ENCODE assay signal across 9 cellular contexts in the genomic region with DNA sequence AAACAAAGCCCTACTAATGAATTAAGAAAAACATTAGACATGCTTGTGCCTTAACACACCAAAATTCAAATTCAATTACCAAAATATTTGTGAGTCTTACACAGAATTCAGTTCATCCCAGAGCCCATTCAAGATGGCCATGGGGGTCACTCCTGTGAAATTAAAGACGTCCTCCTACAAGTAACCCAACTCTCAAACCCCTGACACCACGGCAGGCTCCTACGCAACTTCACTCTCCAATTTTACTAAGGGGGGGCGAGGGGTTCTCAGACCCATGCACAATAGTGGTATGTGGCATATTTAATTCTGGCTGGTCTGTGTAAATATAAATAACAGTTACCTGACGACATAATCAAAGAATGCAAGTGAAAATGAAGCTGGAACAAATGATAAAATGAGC. TPM values are rescaled to one million over a fixed set of nuclear protein-coding genes. Genes with fewer than 3 reads are reported as not detected.
A peak's percentile ranks its signal among the peaks of the same experiment; 100 is the strongest.
DNase-seq lines count a peak whose midpoint lies in the region; ATAC-seq and TF ChIP-seq lines count a peak whose summit lies in the region.
"Had no signal": no experiment of that assay in that cellular context is flagged by ENCODE, and none has a peak within 500 bp of the region (broad histone marks: within the 10 kb centered on the region; RNA-seq: fewer than 3 reads in every experiment).

No MANE protein-coding gene starts in this region.

- H4K20me1 ChIP-seq in hepatocyte (ENCODE audit: insufficient read depth, poor library complexity, severe bottlenecking), result peaks cover 56% of the 10 kb centered on the region

- POLR2A ChIA-PET in activated CD4-positive, alpha-beta T cell treated with anti-CD3 and anti-CD28 coated beads for 36 hours (lab: Charles Lee), result no interaction called here

- ATAC-seq in activated CD4-positive, alpha-beta T cell treated with anti-CD3 and anti-CD28 coated beads for 36 hours, result no peak
- no peak for ATAC-seq in stimulated activated naive B cell treated with anti-CD40 and anti-IgM and Interleukin-4, amounts not matched to agents 10 μg/mL and 1 μg/mL and 100 μg/mL, for 72 hours (replicated peaks)
- no peak for ATAC-seq in GM21529 (IDR thresholded peaks at IDR 0.05; ENCODE audit: unreplicated experiment)
- ATAC-seq in HG02763 (IDR thresholded peaks at IDR 0.05; ENCODE audit: unreplicated experiment), result no peak

- peaks cover 32% of the 10 kb centered on the region for H3K4me1 ChIP-seq in hepatocyte (ENCODE audit: insufficient read depth)

- H3K79me2 ChIP-seq in hepatocyte, result peaks cover 65% of the 10 kb centered on the region

- no peak for DNase-seq in activated CD4-positive, alpha-beta T cell treated with anti-CD3 and anti-CD28 coated beads for 36 hours
- no peak for DNase-seq in activated CD4-positive, alpha-beta T cell treated with anti-CD3 and anti-CD28 coated beads, Interleukin-2, amount 50 U/mL, for 48 hours
- no peak for DNase-seq in hepatocyte (ENCODE audit: low spot score)
- DNase-seq in stimulated activated naive B cell treated with anti-CD40 and anti-IgM and Interleukin-4, amounts not matched to agents 10 μg/mL and 1 μg/mL and 100 μg/mL, for 72 hours, result no peak
- DNase-seq in NCI-H1048 (lab: John Stamatoyannopoulos, UW), result no peak
- DNase-seq: MV-4-11 had no signal

- H3K36me3 Mint-ChIP-seq in activated CD4-positive, alpha-beta T cell treated with anti-CD3 and anti-CD28 coated beads for 36 hours (ENCODE audit: low read depth), result no peaks in the 10 kb centered on the region
- peaks cover 12 to 16% of the 10 kb centered on the region in 2 donors for H3K36me3 Mint-ChIP-seq in stimulated activated naive B cell treated with anti-CD40 and anti-IgM and Interleukin-4, amounts not matched to agents 10 μg/mL and 1 μg/mL and 100 μg/mL, for 72 hours

- no peak overlapping the region for H2AFZ ChIP-seq in hepatocyte

- H3K9me2 ChIP-seq in hepatocyte (replicated peaks; ENCODE audit: insufficient read depth), result no peaks in the 10 kb centered on the region

- peaks cover 28% of the 10 kb centered on the region for H3K27me3 Mint-ChIP-seq in activated CD4-positive, alpha-beta T cell treated with anti-CD3 and anti-CD28 coated beads for 36 hours
- H3K27me3 Mint-ChIP-seq in stimulated activated naive B cell treated with anti-CD40 and anti-IgM and Interleukin-4, amounts not matched to agents 10 μg/mL and 1 μg/mL and 100 μg/mL, for 72 hours, result no peaks in the 10 kb centered on the region

- H3K4me1 Mint-ChIP-seq in activated CD4-positive, alpha-beta T cell treated with anti-CD3 and anti-CD28 coated beads for 36 hours, result peaks cover 36% of the 10 kb centered on the region
- H3K4me1 Mint-ChIP-seq in stimulated activated naive B cell treated with anti-CD40 and anti-IgM and Interleukin-4, amounts not matched to agents 10 μg/mL and 1 μg/mL and 100 μg/mL, for 72 hours, result peaks cover 34 to 75% of the 10 kb centered on the region in 2 donors

- peak overlapping the region; percentile 81 for H3K4me3 Mint-ChIP-seq in activated CD4-positive, alpha-beta T cell treated with anti-CD3 and anti-CD28 coated beads for 36 hours
- H3K4me3 Mint-ChIP-seq in stimulated activated naive B cell treated with anti-CD40 and anti-IgM and Interleukin-4, amounts not matched to agents 10 μg/mL and 1 μg/mL and 100 μg/mL, for 72 hours, result peak overlapping the region; percentile 85 to 92

- H3K9me3 Mint-ChIP-seq in activated CD4-positive, alpha-beta T cell treated with anti-CD3 and anti-CD28 coated beads for 36 hours (ENCODE audit: low read depth), result no peaks in the 10 kb centered on the region
- H3K9me3 Mint-ChIP-seq in stimulated activated naive B cell treated with anti-CD40 and anti-IgM and Interleukin-4, amounts not matched to agents 10 μg/mL and 1 μg/mL and 100 μg/mL, for 72 hours, result no peaks in the 10 kb centered on the region

- H3K27ac Mint-ChIP-seq in activated CD4-positive, alpha-beta T cell treated with anti-CD3 and anti-CD28 coated beads for 36 hours, result no peak overlapping the region
- H3K27ac Mint-ChIP-seq in stimulated activated naive B cell treated with anti-CD40 and anti-IgM and Interleukin-4, amounts not matched to agents 10 μg/mL and 1 μg/mL and 100 μg/mL, for 72 hours, result no peak overlapping the region

- intact Hi-C loops in activated CD4-positive, alpha-beta T cell treated with anti-CD3 and anti-CD28 coated beads for 36 hours (cut with DNase I, micrococcal nuclease), result loop anchor here (5.0 to 10.0 kb wide), 7 partner anchors 115 to 1993 kb away; a partner anchor contains a TSS

- H3K27ac ChIP-seq in hepatocyte, result peak overlapping the region; percentile 94

- 37% methylated on average over 5 of the region's 5 CpGs for WGBS in hepatocyte (ENCODE audit: low lambda C conversion rate, missing lambda C conversion rate)

- no peaks in the 10 kb centered on the region for H3K27me3 ChIP-seq in hepatocyte

- H3K9me3 ChIP-seq in hepatocyte (ENCODE audit: low read depth), result no peaks in the 10 kb centered on the region

- CTCF ChIA-PET in activated CD4-positive, alpha-beta T cell treated with anti-CD3 and anti-CD28 coated beads for 36 hours (lab: Charles Lee), result interaction anchor here (0.8 to 1.0 kb wide), 3 partner anchors 8 to 34 kb away, joined by 3 read pairs; no protein-coding TSS in a partner anchor

- H3K4me3 ChIP-seq in WI38 (ENCODE audit: low read depth, low read length) (peak overlapping the region; percentile 83), hepatocyte (peak overlapping the region; percentile 73)

- TF ChIP-seq CTCF in WI38 (IDR thresholded peaks at IDR 0.05; ENCODE audit: low read depth, low read length) (no peak), hepatocyte (IDR thresholded peaks at IDR 0.05; ENCODE audit: poor library complexity) (no peak)

- no peaks in the 10 kb centered on the region for H3K36me3 ChIP-seq in hepatocyte (replicated peaks; ENCODE audit: insufficient read depth, low read depth)

- H3K4me2 ChIP-seq in hepatocyte, result peak overlapping the region; percentile 83

RNA-seq across cellular contexts. Expression of a gene that starts 5.0 kb away (rescaled TPM):
- total RNA-seq in activated CD4-positive, alpha-beta T cell treated with anti-CD3 and anti-CD28 coated beads for 36 hours, result 1 to 10 TPM; 6.8 to 9.9 TPM
- 19.8 and 29.2 TPM in 2 replicates for total RNA-seq in hepatocyte
- 18.2 and 22.7 TPM in 2 replicates for polyA plus RNA-seq in hepatocyte
